Comparison of ENCODE assay signal across 21 cellular contexts in the genomic region with DNA sequence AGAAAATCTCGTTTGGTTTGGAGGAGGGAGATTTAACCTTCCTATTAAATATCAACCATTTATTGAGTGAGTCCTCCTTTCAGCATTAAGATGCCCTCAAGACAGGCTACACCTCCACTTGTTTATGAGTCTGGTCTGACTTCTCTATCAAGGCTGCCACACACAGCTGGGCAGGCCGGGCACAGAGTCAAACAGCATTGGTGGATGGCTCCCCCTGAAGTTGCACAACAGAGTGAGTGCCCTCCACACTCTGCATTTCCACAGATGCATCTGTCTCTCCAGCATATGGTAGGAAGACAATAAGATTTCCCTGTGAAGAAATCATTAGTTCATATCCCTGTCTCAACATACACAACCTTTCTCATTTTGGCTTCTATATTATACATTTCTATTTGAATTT. TPM values are rescaled to one million over a fixed set of nuclear protein-coding genes. Genes with fewer than 3 reads are reported as not detected.
A peak's percentile ranks its signal among the peaks of the same experiment; 100 is the strongest.
DNase-seq lines count a peak whose midpoint lies in the region; ATAC-seq and TF ChIP-seq lines count a peak whose summit lies in the region.
"Had no signal": no experiment of that assay in that cellular context is flagged by ENCODE, and none has a peak within 500 bp of the region (broad histone marks: within the 10 kb centered on the region; RNA-seq: fewer than 3 reads in every experiment).

No MANE protein-coding gene starts in this region.

- peaks cover 37 to 69% (median 60%) of the 10 kb centered on the region in 11 experiments for H3K36me3 ChIP-seq in BLaER1 treated with 17β-estradiol and CSF1 and Interleukin-3, amounts not matched to agents 10 nM and 100 nM
- H3K36me3 ChIP-seq in DND-41 (ENCODE audit: insufficient read depth, low read length), result peaks cover 58% of the 10 kb centered on the region

- H3K4me3 ChIP-seq in BLaER1 treated with 17β-estradiol and CSF1 and Interleukin-3, amounts not matched to agents 10 nM and 100 nM, result no peak overlapping the region
- H3K4me3 ChIP-seq in DND-41 (ENCODE audit: low read depth in 1 of 2, low read length in 2 of 2) (no peak overlapping the region), coronary artery (no peak overlapping the region)
- H3K4me3 ChIP-seq: cardiac muscle cell, SJSA1, tibial nerve had no signal

- no peak overlapping the region for H3K4me3 Mint-ChIP-seq in T-helper 17 cell
- H3K4me3 Mint-ChIP-seq: activated T-cell treated with anti-CD3 and anti-CD28 coated beads, Interleukin-2, amount 50 U/mL, for 4 hours had no signal

- H4K20me1 ChIP-seq in BLaER1 treated with 17β-estradiol and CSF1 and Interleukin-3, amounts not matched to agents 10 nM and 100 nM, result no peaks in the 10 kb centered on the region
- H4K20me1 ChIP-seq in DND-41 (ENCODE audit: insufficient read depth, low read length), result no peaks in the 10 kb centered on the region

- H3K79me2 ChIP-seq in DND-41 (ENCODE audit: insufficient read depth, low read length), result no peaks in the 10 kb centered on the region

- H3K27ac ChIP-seq in BLaER1 treated with 17β-estradiol and CSF1 and Interleukin-3, amounts not matched to agents 10 nM and 100 nM, result peak overlapping the region in 10 of 11 experiments; percentile 5 to 96 (median 86); a peak in 16 of 22 replicates
- H3K27ac ChIP-seq in DND-41 (ENCODE audit: low read length) (no peak overlapping the region), coronary artery (no peak overlapping the region)
- H3K27ac ChIP-seq: C4-2B, cardiac muscle cell, SJSA1 had no signal

- peaks cover 47 to 68% (median 58%) of the 10 kb centered on the region in 10 experiments for H3K4me1 ChIP-seq in BLaER1 treated with 17β-estradiol and CSF1 and Interleukin-3, amounts not matched to agents 10 nM and 100 nM
- no peaks in the 10 kb centered on the region for H3K4me1 ChIP-seq in DND-41 (ENCODE audit: insufficient read depth, low read length)
- H3K4me1 ChIP-seq: tibial nerve had no signal

- H3K27me3 Mint-ChIP-seq in T-helper 17 cell, result no peaks in the 10 kb centered on the region

- no peak for DNase-seq in DND-41
- no peak for DNase-seq in T-helper 17 cell
- peak; percentile 58 for DNase-seq in left ventricle myocardium superior
- no peak for DNase-seq in coronary artery (ENCODE audit: low spot score)
- DNase-seq in NCI-H2196 treated with DMSO at 0.1 percent for 48 hours (lab: John Stamatoyannopoulos, UW; ENCODE audit: unreplicated experiment), result no peak
- no peak for DNase-seq in NCI-H524 treated with DMSO at 0.1 percent for 48 hours (lab: John Stamatoyannopoulos, UW)
- DNase-seq: activated CD4-positive, alpha-beta T cell treated with anti-CD3 and anti-CD28 coated beads for 4 hours; activated T-cell treated with anti-CD3 and anti-CD28 coated beads, Interleukin-2, amount 50 U/mL, for 4 hours; effector memory CD4-positive, alpha-beta T cell; KG1; left colon; NCI-H1694; NCI-H345; stimulated activated CD4-positive, alpha-beta T cell treated with anti-CD3 and anti-CD28 coated beads, Interleukin-4, amount 100 ng/mL, for 24 hours; stimulated activated CD8-positive, alpha-beta memory T cell treated with anti-CD3 and anti-CD28 coated beads, Interleukin-4, amount 100 ng/mL, for 48 hours; T1000 had no signal

- H3K4me2 ChIP-seq in BLaER1 treated with 17β-estradiol and CSF1 and Interleukin-3, amounts not matched to agents 10 nM and 100 nM, result peak overlapping the region; percentile 5 to 84 (median 46); a peak in 19 of 22 replicates
- no peak overlapping the region for H3K4me2 ChIP-seq in DND-41 (ENCODE audit: insufficient read depth, low read length)

- TF ChIP-seq CTCF in DND-41 (IDR thresholded peaks at IDR 0.05; ENCODE audit: borderline replicate concordance, extremely low read depth, low read length, poor library complexity, severe bottlenecking) (no peak), coronary artery (IDR thresholded peaks at IDR 0.05) (no peak)

- H3K27me3 ChIP-seq in BLaER1 treated with 17β-estradiol and CSF1 and Interleukin-3, amounts not matched to agents 10 nM and 100 nM, result no peaks in the 10 kb centered on the region
- no peaks in the 10 kb centered on the region for H3K27me3 ChIP-seq in DND-41 (ENCODE audit: insufficient read depth, low read length, poor library complexity)
- H3K27me3 ChIP-seq: cardiac muscle cell, SJSA1, tibial nerve had no signal

- peaks cover 7% of the 10 kb centered on the region for H3K4me1 Mint-ChIP-seq in T-helper 17 cell

- H3K9ac ChIP-seq in BLaER1 treated with 17β-estradiol and CSF1 and Interleukin-3, amounts not matched to agents 10 nM and 100 nM, result peak overlapping the region in 4 of 11 experiments; percentile 26 to 56 (median 41); a peak in 6 of 22 replicates
- H3K9ac ChIP-seq in DND-41 (ENCODE audit: low read depth, low read length), result no peak overlapping the region

- intact Hi-C loops in left ventricle myocardium superior (cut with micrococcal nuclease), result no loop called here

- peaks cover 0 to 3% (median 0%) of the 10 kb centered on the region in 11 experiments; a peak in 1 of 22 replicates for H3K9me3 ChIP-seq in BLaER1 treated with 17β-estradiol and CSF1 and Interleukin-3, amounts not matched to agents 10 nM and 100 nM (replicated peaks in 1 of 11)
- H3K9me3 ChIP-seq in DND-41 (ENCODE audit: insufficient read depth, low read length, severe bottlenecking), result no peaks in the 10 kb centered on the region
- H3K9me3 ChIP-seq in T-helper 17 cell (ENCODE audit: control insufficient read depth, low read length, poor library complexity, severe bottlenecking), result no peaks in the 10 kb centered on the region
- H3K9me3 ChIP-seq: SJSA1, tibial nerve had no signal

- peak overlapping the region; percentile 14 for H3K27ac Mint-ChIP-seq in T-helper 17 cell

- no peak overlapping the region for H2AFZ ChIP-seq in DND-41 (ENCODE audit: low read depth, low read length)

- no peaks in the 10 kb centered on the region for H3K36me3 Mint-ChIP-seq in T-helper 17 cell (ENCODE audit: low read depth)

- ATAC-seq in DND-41 (ENCODE audit: insufficient read depth, low read depth), result 0 out of 3 replicates have a peak, but pooled peaks have one; percentile 35
- ATAC-seq in T-helper 17 cell, result no peak
- peak; percentile 72 for ATAC-seq in left ventricle myocardium superior
- ATAC-seq: activated T-cell treated with anti-CD3 and anti-CD28 coated beads, Interleukin-2, amount 50 U/mL, for 4 hours; left colon had no signal

RNA-seq across cellular contexts. Expression of a gene that starts 31.4 kb away (rescaled TPM):
- 100 to 1,000 TPM; 104 to 119 TPM for total RNA-seq in T-helper 17 cell
- 18.6 TPM for total RNA-seq in left ventricle myocardium superior

RNA-seq across cellular contexts. Expression of a gene that starts 58.2 kb away (rescaled TPM):
- 10 to 100 TPM; 20.2 to 23.0 TPM for total RNA-seq in T-helper 17 cell
- 23.1 TPM for total RNA-seq in left ventricle myocardium superior

Comparison
In these comparisons a context has a peak if more than half of its experiments do, and no peak if none do; other contexts are left out.
1. H3K27ac ChIP-seq: peak in BLaER1 treated with 17β-estradiol and CSF1 and Interleukin-3, amounts not matched to agents 10 nM and 100 nM (10 of 11); none in DND-41 (single experiment) and coronary artery (0 of 2).